ENCODE assay signal across 8 cellular contexts in genomic region chr3:45841380-45841700, GRCh38. TPM values are rescaled to one million over a fixed set of nuclear protein-coding genes. Genes with fewer than 3 reads are reported as not detected.
DNase-seq lines count a peak whose midpoint lies in the region; ATAC-seq, FAIRE-seq and TF ChIP-seq lines count a peak whose summit lies in the region.

No MANE protein-coding gene starts in this region.

- intact Hi-C loops in body of pancreas (cut with DNase I) (no loop called here), stomach (cut with DNase I; ENCODE audit: low total_unique reads) (no loop called here)

- TF ChIP-seq CTCF in A549 (IDR thresholded peaks at IDR 0.05) = no peak
- no peak for TF ChIP-seq CTCF in body of pancreas (IDR thresholded peaks at IDR 0.05)
- TF ChIP-seq CTCF in kidney epithelial cell (IDR thresholded peaks at IDR 0.05; ENCODE audit: insufficient read depth, low read length, poor library complexity, severe bottlenecking) = no peak
- no peak for TF ChIP-seq CTCF in stomach (IDR thresholded peaks at IDR 0.05)

- CTCF ChIA-PET in A549 (lab: Yijun Ruan, JAX) = interaction anchor here (1.3 to 1.9 kb wide), 3 partner anchors 10 to 801 kb away, joined by 3 to 9 read pairs (median 7); no protein-coding TSS in a partner anchor

- no peaks in the 10 kb centered on the region for H3K4me1 ChIP-seq in A549
- H3K4me1 ChIP-seq in body of pancreas = peaks cover 22% of the 10 kb centered on the region
- H3K4me1 ChIP-seq in stomach = peaks cover 8 to 25% (median 17%) of the 10 kb centered on the region in 4 donors

- peak overlapping the region; percentile 98 for H3K4me3 ChIP-seq in A549
- peak overlapping the region; percentile 28 to 99 for H3K4me3 ChIP-seq in body of pancreas
- peak overlapping the region; percentile 89 for H3K4me3 ChIP-seq in kidney epithelial cell (ENCODE audit: low read depth, low read length)
- H3K4me3 ChIP-seq in stomach = peak overlapping the region; percentile 87 to 98 (median 92)

- H3K27ac ChIP-seq in A549 (peak overlapping the region; percentile 62 to 77; a peak in 5 of 6 replicates), body of pancreas (peak overlapping the region in 2 of 4 donors; percentile 68 to 78), stomach (peak overlapping the region in 4 of 5 donors; percentile 35 to 76 (median 61))

- TF ChIP-seq RAD21 in A549 (conservative IDR thresholded peaks at IDR 0.05 in 1 of 2, IDR thresholded peaks at IDR 0.05 in 1 of 2) = no peak

- H3K4me2 ChIP-seq in A549 = peak overlapping the region; percentile 68

- ATAC-seq in A549 (peak; percentile 46 to 59; a peak in 5 of 6 replicates), GM19324 (IDR thresholded peaks at IDR 0.05; ENCODE audit: low FRiP score, unreplicated experiment) (peak; percentile 4), body of pancreas (peak; percentile 24)

- no peaks in the 10 kb centered on the region for H3K36me3 ChIP-seq in body of pancreas (replicated peaks in 1 of 2; ENCODE audit: insufficient read depth in 1 of 2, low read depth in 2 of 2)
- no peaks in the 10 kb centered on the region for H3K36me3 ChIP-seq in kidney epithelial cell (ENCODE audit: control insufficient read depth, insufficient read depth, low read length)
- H3K36me3 ChIP-seq in stomach = peaks cover 0 to 15% (median 7%) of the 10 kb centered on the region in 4 donors

- no peak for FAIRE-seq in A549 (lab: Jason Lieb, UNC)

- POLR2A ChIA-PET in A549 (lab: Yijun Ruan, JAX) = no interaction called here

- 1% methylated on average over 12 of the region's 12 CpGs for WGBS in A549 (ENCODE audit: missing lambda C conversion rate)
- WGBS in body of pancreas, 2 donors = 0% methylated on average over 12 of the region's 12 CpGs
- WGBS in stomach, 5 donors = 0 to 2% (median 1%) methylated on average over 12 of the region's 12 CpGs

- H3K9me3 ChIP-seq in A549 (0 out of 3 replicates have a peak, but pooled peaks cover 2% of the 10 kb centered on the region), body of pancreas (no peaks in the 10 kb centered on the region), stomach (no peaks in the 10 kb centered on the region)

- peak in 1 of 2 experiments; percentile 16 for DNase-seq in A549 (ENCODE audit: low read depth in 1 of 2, low spot score in 1 of 2)
- peak; percentile 61 for DNase-seq in MV-4-11 (lab: John Stamatoyannopoulos, UW)
- peak in 2 of 4 donors; percentile 6 to 11 for DNase-seq in body of pancreas
- no peak for DNase-seq in kidney epithelial cell (ENCODE audit: low read depth)
- no peak for DNase-seq in stomach
- no peak for DNase-seq in hepatic stellate cell (ENCODE audit: low spot score)
- DNase-seq in GM19240 (ENCODE audit: insufficient read length, low spot score) = no peak

- H3K27me3 ChIP-seq in body of pancreas (no peaks in the 10 kb centered on the region), kidney epithelial cell (ENCODE audit: control insufficient read depth, insufficient read depth, low read length) (no peaks in the 10 kb centered on the region), stomach (no peaks in the 10 kb centered on the region)

- TF ChIP-seq POLR2A in A549 (IDR thresholded peaks at IDR 0.05; ENCODE audit: low read length) = no peak
- TF ChIP-seq POLR2A in body of pancreas (IDR thresholded peaks at IDR 0.05) = no peak
- no peak for TF ChIP-seq POLR2A in stomach (IDR thresholded peaks at IDR 0.05)

- no peak for TF ChIP-seq EP300 in A549 (IDR thresholded peaks at IDR 0.05)
- no peak for TF ChIP-seq EP300 in stomach (IDR thresholded peaks at IDR 0.05)

TF ChIP-seq in A549, 52 proteins besides CTCF, POLR2A, EP300 and RAD21 (continues in another document):
- no peak for TF ChIP-seq MAX (IDR thresholded peaks at IDR 0.05)
- no peak for TF ChIP-seq FOSL2 (IDR thresholded peaks at IDR 0.05)
- no peak for TF ChIP-seq FOSL2 (CRISPR knock-in tag; IDR thresholded peaks at IDR 0.05)
- no peak for TF ChIP-seq ATOH8 (CRISPR knock-in tag; IDR thresholded peaks at IDR 0.05; ENCODE audit: low read depth)
- TF ChIP-seq REST (IDR thresholded peaks at IDR 0.05) = no peak
- no peak for TF ChIP-seq MAFK (IDR thresholded peaks at IDR 0.05; ENCODE audit: partially characterized antibody)
- no peak for TF ChIP-seq RCOR1 (IDR thresholded peaks at IDR 0.05; ENCODE audit: low read depth, low read length)
- TF ChIP-seq FOSB (CRISPR knock-in tag; IDR thresholded peaks at IDR 0.05) = no peak
- TF ChIP-seq EHF (CRISPR knock-in tag; IDR thresholded peaks at IDR 0.05) = no peak
- no peak for TF ChIP-seq HEYL (CRISPR knock-in tag; IDR thresholded peaks at IDR 0.05)
- TF ChIP-seq RARB (CRISPR knock-in tag; IDR thresholded peaks at IDR 0.05) = no peak
- TF ChIP-seq USF2 (IDR thresholded peaks at IDR 0.05) = no peak
- TF ChIP-seq POLR2AphosphoS2 (conservative IDR thresholded peaks at IDR 0.05; ENCODE audit: low read length) = no peak
- TF ChIP-seq HOXB13 (CRISPR knock-in tag; IDR thresholded peaks at IDR 0.05; ENCODE audit: low read depth) = no peak
- TF ChIP-seq CEBPB (IDR thresholded peaks at IDR 0.05) = no peak
- no peak for TF ChIP-seq HOXA7 (CRISPR knock-in tag; IDR thresholded peaks at IDR 0.05)

RNA-seq across cellular contexts. Expression of gene LZTFL1, which starts 0.6 kb away (rescaled TPM):
- polyA plus RNA-seq in A549 (2011; rRNA removed) = 21.3 and 25.0 TPM in 2 replicates
- polyA plus RNA-seq in A549 (2012; cell fraction: cytosol; rRNA removed) = 5.2 and 5.9 TPM in 2 replicates
- polyA plus RNA-seq in A549 (2012; cell fraction: nucleus; rRNA removed) = 3.7 and 7.5 TPM in 2 replicates
- polyA plus RNA-seq in A549 (2017; fragmentation: RNase III; extraction: RNeasy Plus Mini Kit Qiagen cat#74134 plus additional on column Dnase treatment) = 10.8 to 12.6 TPM (median 12.0 TPM) in 3 replicates
- polyA minus RNA-seq in A549 (2011; rRNA and poly(A)+ RNA removed) = 5.8 and 10.0 TPM in 2 replicates
- total RNA-seq in body of pancreas = 10 to 100 TPM; 12.5 to 14.5 TPM
- 28.2 and 29.2 TPM in 2 replicates for total RNA-seq in kidney epithelial cell
- 10 to 100 TPM in 3 of 5 donors, 1 to 10 TPM in 2; 3.8 to 62.4 (median 25.0) TPM for total RNA-seq in stomach
- polyA plus RNA-seq in stomach = 1 to 10 TPM; 5.3 to 8.6 (median 6.0) TPM

RNA-seq across cellular contexts. Expression of gene CCR9, which starts 45.0 kb away (rescaled TPM):
- not detected in 2 replicates for polyA plus RNA-seq in A549 (2011; rRNA removed)
- polyA plus RNA-seq in A549 (2012; cell fraction: cytosol; rRNA removed) = not detected in 2 replicates
- polyA plus RNA-seq in A549 (2012; cell fraction: nucleus; rRNA removed) = not detected in 2 replicates
- not detected in 3 replicates for polyA plus RNA-seq in A549 (2017; fragmentation: RNase III; extraction: RNeasy Plus Mini Kit Qiagen cat#74134 plus additional on column Dnase treatment)
- not detected in 2 replicates for polyA minus RNA-seq in A549 (2011; rRNA and poly(A)+ RNA removed)
- total RNA-seq in body of pancreas = not detected
- total RNA-seq in kidney epithelial cell = not detected in 2 replicates
- total RNA-seq in stomach = 1 to 10 TPM in 2 of 5 donors, not detected in 3; 1.1 to 1.2 TPM
- under 1 TPM in 1 of 3 donors, not detected in 2; 0.08 TPM for polyA plus RNA-seq in stomach

RNA-seq across cellular contexts. Expression of gene SLC6A20, which starts 45.0 kb away (rescaled TPM):
- polyA plus RNA-seq in A549 (2011; rRNA removed) (0.03 TPM in 1 of 2 replicates, not detected in the other), A549 (2017; fragmentation: RNase III; extraction: RNeasy Plus Mini Kit Qiagen cat#74134 plus additional on column Dnase treatment) (not detected in 3 replicates), stomach (1 to 10 TPM in 1 of 3 donors, under 1 TPM in 1, not detected in 1; 0.10 to 2.6 TPM)
- polyA plus RNA-seq in A549 (2012; cell fraction: cytosol; rRNA removed) = not detected in 2 replicates
- not detected in 2 replicates for polyA plus RNA-seq in A549 (2012; cell fraction: nucleus; rRNA removed)
- 0.08 and 1.7 TPM in 2 replicates for polyA minus RNA-seq in A549 (2011; rRNA and poly(A)+ RNA removed)
- total RNA-seq in body of pancreas (1 to 10 TPM; 4.7 to 5.3 TPM), kidney epithelial cell (0.75 and 1.4 TPM in 2 replicates), stomach (under 1 TPM in 3 of 5 donors, not detected in 2; 0.14 to 0.73 (median 0.58) TPM)
